Comparison of ENCODE assay signal across 27 cellular contexts in the genomic region with DNA sequence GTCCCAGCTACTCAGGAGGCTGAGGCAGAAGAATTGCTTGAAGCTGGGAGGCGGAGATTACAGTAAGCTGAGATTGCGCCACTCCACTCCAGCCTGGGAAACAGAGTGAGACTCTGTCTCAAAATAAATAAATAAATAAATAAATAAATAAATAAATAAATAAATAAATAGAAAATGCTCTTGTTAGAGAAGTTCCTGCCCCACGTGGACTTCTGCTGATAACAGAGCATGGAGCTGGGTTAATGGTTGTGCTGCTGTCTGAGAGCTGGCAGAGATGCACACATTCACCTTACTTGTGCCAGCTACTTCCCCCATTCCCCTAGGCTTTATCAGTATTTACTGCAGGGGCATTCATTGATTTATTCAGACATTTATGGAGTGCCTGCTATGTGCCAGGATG.
A peak's percentile ranks its signal among the peaks of the same experiment; 100 is the strongest.
DNase-seq lines count a peak whose midpoint lies in the region; ATAC-seq, FAIRE-seq and TF ChIP-seq lines count a peak whose summit lies in the region.
"Had no signal": no experiment of that assay in that cellular context is flagged by ENCODE, and none has a peak within 500 bp of the region (broad histone marks: within the 10 kb centered on the region; RNA-seq: fewer than 3 reads in every experiment).

No MANE protein-coding gene starts in this region.

- H3K4me1 ChIP-seq in body of pancreas (no peaks in the 10 kb centered on the region), testis (peaks cover 4% of the 10 kb centered on the region), SK-N-SH (ENCODE audit: control insufficient read depth in 1 of 2, insufficient read depth in 2 of 2, low read depth in 1 of 2, low read length in 1 of 2) (peaks cover 0 to 17% of the 10 kb centered on the region in 2 experiments; a peak in 1 of 4 replicates)
- H3K4me1 ChIP-seq: BLaER1 had no signal

- DNase-seq in cardiac septum (ENCODE audit: low spot score) = peak; percentile 9
- DNase-seq in left cardiac atrium = no peak
- no peak for DNase-seq in HTR-8/SVneo (ENCODE audit: insufficient read length, low spot score)
- peak; percentile 18 to 50 (median 32) for DNase-seq in body of pancreas
- DNase-seq in testis = peak; percentile 81
- DNase-seq in SK-N-SH = no peak
- DNase-seq in NCI-H1048 (lab: John Stamatoyannopoulos, UW) = no peak
- DNase-seq in NCI-H146 (lab: John Stamatoyannopoulos, UW) = no peak
- DNase-seq: ACHN; BE2C; C1 segment of cervical spinal cord; CD4-positive, alpha-beta memory T cell; CD4-positive, CD25-positive, alpha-beta regulatory T cell; CD8-positive, alpha-beta memory T cell; COR-L47; DMS 273 treated with DMSO at 0.1 percent for 48 hours; DMS153; DMS53; DMS79; DND-41; EL; GDM1 had no signal

- H2AFZ ChIP-seq in SK-N-SH (ENCODE audit: low read depth) = no peak overlapping the region

- TF ChIP-seq CTCF in body of pancreas (IDR thresholded peaks at IDR 0.05) = no peak
- no peak for TF ChIP-seq CTCF in testis (IDR thresholded peaks at IDR 0.05)
- no peak for TF ChIP-seq CTCF in SK-N-SH (IDR thresholded peaks at IDR 0.05)

- no peak for TF ChIP-seq RAD21 in SK-N-SH (IDR thresholded peaks at IDR 0.05; ENCODE audit: low read length)

- ATAC-seq in left cardiac atrium (no peak), body of pancreas (peak; percentile 72)
- ATAC-seq: GM12878 had no signal

- no peaks in the 10 kb centered on the region for H3F3A ChIP-seq in SK-N-SH (replicated peaks; ENCODE audit: insufficient read depth)

- H3K36me3 ChIP-seq in body of pancreas (replicated peaks in 1 of 2; ENCODE audit: insufficient read depth in 1 of 2, low read depth in 2 of 2) (no peaks in the 10 kb centered on the region), testis (ENCODE audit: low read depth, missing control alignments) (no peaks in the 10 kb centered on the region), SK-N-SH (replicated peaks in 1 of 2; ENCODE audit: control insufficient read depth in 1 of 2, insufficient read depth in 2 of 2, low read length in 1 of 2) (no peaks in the 10 kb centered on the region)
- H3K36me3 ChIP-seq: BE2C, BLaER1 had no signal

- peak overlapping the region in 3 of 4 donors; percentile 34 to 62 (median 34) for H3K27ac ChIP-seq in body of pancreas
- no peak overlapping the region for H3K27ac ChIP-seq in testis
- H3K27ac ChIP-seq in SK-N-SH (ENCODE audit: low read depth in 2 of 2, low read length in 1 of 2) = no peak overlapping the region; a peak in 1 of 4 replicates
- H3K27ac ChIP-seq: 22Rv1, BLaER1 had no signal

- FAIRE-seq in HTR-8/SVneo (lab: Jason Lieb, UNC) = peak; percentile 64
- FAIRE-seq: GM12878, GM12892, GM18507 had no signal

- no peak for TF ChIP-seq EP300 in SK-N-SH (IDR thresholded peaks at IDR 0.05; ENCODE audit: borderline replicate concordance in 1 of 2, low read depth in 1 of 2, low read length in 1 of 2)

- no peaks in the 10 kb centered on the region for H3K27me3 ChIP-seq in body of pancreas
- H3K27me3 ChIP-seq in testis = no peaks in the 10 kb centered on the region
- H3K27me3 ChIP-seq in SK-N-SH (ENCODE audit: insufficient read depth) = 0 out of 2 replicates have a peak, but pooled peaks cover 5% of the 10 kb centered on the region
- H3K27me3 ChIP-seq: BLaER1 had no signal

- H3K9me2 ChIP-seq in SK-N-SH = no peaks in the 10 kb centered on the region

- H3K4me3 ChIP-seq in body of pancreas (no peak overlapping the region), testis (no peak overlapping the region), SK-N-SH (ENCODE audit: low read depth in 2 of 2, low read length in 1 of 2) (no peak overlapping the region)
- H3K4me3 ChIP-seq: BLaER1, GM12878 had no signal

- H3K4me2 ChIP-seq in SK-N-SH = no peak overlapping the region
- H3K4me2 ChIP-seq: BLaER1 had no signal

- POLR2A ChIA-PET in SK-N-SH (lab: Yijun Ruan, JAX) = interaction anchor here (1.0 kb wide), 1 partner anchor 15 kb away, joined by 4 read pairs; no protein-coding TSS in a partner anchor

- CTCF ChIA-PET in SK-N-SH (lab: Yijun Ruan, JAX) = interaction anchor here (1.0 kb wide), 1 partner anchor 62 kb away, joined by 3 read pairs; no protein-coding TSS in a partner anchor

- H3K9me3 ChIP-seq in body of pancreas (no peaks in the 10 kb centered on the region), testis (no peaks in the 10 kb centered on the region), SK-N-SH (no peaks in the 10 kb centered on the region)
- H3K9me3 ChIP-seq: BE2C, BLaER1 had no signal

- intact Hi-C loops in cardiac septum (cut with DNase I) = no loop called here
- intact Hi-C loops in left cardiac atrium (cut with DNase I) = no loop called here
- intact Hi-C loops in body of pancreas (cut with DNase I) = no loop called here
- intact Hi-C loops in testis (cut with DNase I; ENCODE audit: low total_unique reads) = no loop called here

- no peaks in the 10 kb centered on the region for H3K79me2 ChIP-seq in SK-N-SH (ENCODE audit: insufficient read depth)

- TF ChIP-seq POLR2A in body of pancreas (IDR thresholded peaks at IDR 0.05) (no peak), testis (IDR thresholded peaks at IDR 0.05) (no peak)

- no peaks in the 10 kb centered on the region for H4K20me1 ChIP-seq in SK-N-SH (ENCODE audit: insufficient read depth)
- H4K20me1 ChIP-seq: BLaER1 had no signal

- no peak overlapping the region for H3K9ac ChIP-seq in SK-N-SH
- H3K9ac ChIP-seq: BLaER1 had no signal

- 43 to 47% methylated on average over 3 of the region's 3 CpGs for WGBS in body of pancreas, 2 donors
- WGBS in testis, 2 donors = 60 to 64% methylated on average over 3 of the region's 3 CpGs
- 66% methylated on average over 3 of the region's 3 CpGs for WGBS in SK-N-SH (ENCODE audit: low lambda C conversion rate)

TF ChIP-seq in SK-N-SH, 30 proteins besides CTCF, POLR2A, EP300 and RAD21 (continues in another document):
- TF ChIP-seq SMC3 (IDR thresholded peaks at IDR 0.05; ENCODE audit: low read depth, low read length) (no peak), MEF2A (IDR thresholded peaks at IDR 0.05; ENCODE audit: borderline replicate concordance, low read depth) (no peak), GATA2 (CRISPR knock-in tag; IDR thresholded peaks at IDR 0.05) (no peak), RXRA (IDR thresholded peaks at IDR 0.05; ENCODE audit: borderline replicate concordance, low read depth) (no peak), FOXJ3 (CRISPR knock-in tag; IDR thresholded peaks at IDR 0.05) (no peak), POLR2AphosphoS5 (IDR thresholded peaks at IDR 0.05; ENCODE audit: low read depth, low read length) (no peak), JUND (IDR thresholded peaks at IDR 0.05) (no peak)
- TF ChIP-seq, protein P1, sequence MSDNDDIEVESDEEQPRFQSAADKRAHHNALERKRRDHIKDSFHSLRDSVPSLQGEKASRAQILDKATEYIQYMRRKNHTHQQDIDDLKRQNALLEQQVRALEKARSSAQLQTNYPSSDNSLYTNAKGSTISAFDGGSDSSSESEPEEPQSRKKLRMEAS (IDR thresholded peaks at IDR 0.05; ENCODE audit: low read depth) = no peak
- TF ChIP-seq, protein P2, sequence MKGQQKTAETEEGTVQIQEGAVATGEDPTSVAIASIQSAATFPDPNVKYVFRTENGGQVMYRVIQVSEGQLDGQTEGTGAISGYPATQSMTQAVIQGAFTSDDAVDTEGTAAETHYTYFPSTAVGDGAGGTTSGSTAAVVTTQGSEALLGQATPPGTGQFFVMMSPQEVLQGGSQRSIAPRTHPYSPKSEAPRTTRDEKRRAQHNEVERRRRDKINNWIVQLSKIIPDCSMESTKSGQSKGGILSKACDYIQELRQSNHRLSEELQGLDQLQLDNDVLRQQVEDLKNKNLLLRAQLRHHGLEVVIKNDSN (IDR thresholded peaks at IDR 0.05; ENCODE audit: borderline replicate concordance, low read depth) = no peak
- TF ChIP-seq, protein P3, sequence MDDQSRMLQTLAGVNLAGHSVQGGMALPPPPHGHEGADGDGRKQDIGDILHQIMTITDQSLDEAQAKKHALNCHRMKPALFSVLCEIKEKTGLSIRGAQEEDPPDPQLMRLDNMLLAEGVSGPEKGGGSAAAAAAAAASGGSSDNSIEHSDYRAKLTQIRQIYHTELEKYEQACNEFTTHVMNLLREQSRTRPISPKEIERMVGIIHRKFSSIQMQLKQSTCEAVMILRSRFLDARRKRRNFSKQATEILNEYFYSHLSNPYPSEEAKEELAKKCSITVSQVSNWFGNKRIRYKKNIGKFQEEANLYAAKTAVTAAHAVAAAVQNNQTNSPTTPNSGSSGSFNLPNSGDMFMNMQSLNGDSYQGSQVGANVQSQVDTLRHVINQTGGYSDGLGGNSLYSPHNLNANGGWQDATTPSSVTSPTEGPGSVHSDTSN (IDR thresholded peaks at IDR 0.05) = no peak
- TF ChIP-seq, protein P4, sequence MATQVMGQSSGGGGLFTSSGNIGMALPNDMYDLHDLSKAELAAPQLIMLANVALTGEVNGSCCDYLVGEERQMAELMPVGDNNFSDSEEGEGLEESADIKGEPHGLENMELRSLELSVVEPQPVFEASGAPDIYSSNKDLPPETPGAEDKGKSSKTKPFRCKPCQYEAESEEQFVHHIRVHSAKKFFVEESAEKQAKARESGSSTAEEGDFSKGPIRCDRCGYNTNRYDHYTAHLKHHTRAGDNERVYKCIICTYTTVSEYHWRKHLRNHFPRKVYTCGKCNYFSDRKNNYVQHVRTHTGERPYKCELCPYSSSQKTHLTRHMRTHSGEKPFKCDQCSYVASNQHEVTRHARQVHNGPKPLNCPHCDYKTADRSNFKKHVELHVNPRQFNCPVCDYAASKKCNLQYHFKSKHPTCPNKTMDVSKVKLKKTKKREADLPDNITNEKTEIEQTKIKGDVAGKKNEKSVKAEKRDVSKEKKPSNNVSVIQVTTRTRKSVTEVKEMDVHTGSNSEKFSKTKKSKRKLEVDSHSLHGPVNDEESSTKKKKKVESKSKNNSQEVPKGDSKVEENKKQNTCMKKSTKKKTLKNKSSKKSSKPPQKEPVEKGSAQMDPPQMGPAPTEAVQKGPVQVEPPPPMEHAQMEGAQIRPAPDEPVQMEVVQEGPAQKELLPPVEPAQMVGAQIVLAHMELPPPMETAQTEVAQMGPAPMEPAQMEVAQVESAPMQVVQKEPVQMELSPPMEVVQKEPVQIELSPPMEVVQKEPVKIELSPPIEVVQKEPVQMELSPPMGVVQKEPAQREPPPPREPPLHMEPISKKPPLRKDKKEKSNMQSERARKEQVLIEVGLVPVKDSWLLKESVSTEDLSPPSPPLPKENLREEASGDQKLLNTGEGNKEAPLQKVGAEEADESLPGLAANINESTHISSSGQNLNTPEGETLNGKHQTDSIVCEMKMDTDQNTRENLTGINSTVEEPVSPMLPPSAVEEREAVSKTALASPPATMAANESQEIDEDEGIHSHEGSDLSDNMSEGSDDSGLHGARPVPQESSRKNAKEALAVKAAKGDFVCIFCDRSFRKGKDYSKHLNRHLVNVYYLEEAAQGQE (IDR thresholded peaks at IDR 0.05; ENCODE audit: low read depth, low read length) = no peak
- TF ChIP-seq, protein P5, sequence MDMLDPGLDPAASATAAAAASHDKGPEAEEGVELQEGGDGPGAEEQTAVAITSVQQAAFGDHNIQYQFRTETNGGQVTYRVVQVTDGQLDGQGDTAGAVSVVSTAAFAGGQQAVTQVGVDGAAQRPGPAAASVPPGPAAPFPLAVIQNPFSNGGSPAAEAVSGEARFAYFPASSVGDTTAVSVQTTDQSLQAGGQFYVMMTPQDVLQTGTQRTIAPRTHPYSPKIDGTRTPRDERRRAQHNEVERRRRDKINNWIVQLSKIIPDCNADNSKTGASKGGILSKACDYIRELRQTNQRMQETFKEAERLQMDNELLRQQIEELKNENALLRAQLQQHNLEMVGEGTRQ (IDR thresholded peaks at IDR 0.05; ENCODE audit: borderline replicate concordance, low read depth, low read length) = no peak

Comparison
In these comparisons a context has a peak if more than half of its experiments do, and no peak if none do; other contexts are left out.
1. DNase-seq: peak in cardiac septum (single experiment), body of pancreas (4 of 4) and testis (single experiment); none in left cardiac atrium (single experiment), HTR-8/SVneo (single experiment), SK-N-SH (single experiment), NCI-H1048 (single experiment) and NCI-H146 (single experiment).
2. H3K27ac ChIP-seq: peak in body of pancreas (3 of 4); none in testis (0 of 2) and SK-N-SH (0 of 2).